ENCODE assay signal across 16 cellular contexts in the genomic region with DNA sequence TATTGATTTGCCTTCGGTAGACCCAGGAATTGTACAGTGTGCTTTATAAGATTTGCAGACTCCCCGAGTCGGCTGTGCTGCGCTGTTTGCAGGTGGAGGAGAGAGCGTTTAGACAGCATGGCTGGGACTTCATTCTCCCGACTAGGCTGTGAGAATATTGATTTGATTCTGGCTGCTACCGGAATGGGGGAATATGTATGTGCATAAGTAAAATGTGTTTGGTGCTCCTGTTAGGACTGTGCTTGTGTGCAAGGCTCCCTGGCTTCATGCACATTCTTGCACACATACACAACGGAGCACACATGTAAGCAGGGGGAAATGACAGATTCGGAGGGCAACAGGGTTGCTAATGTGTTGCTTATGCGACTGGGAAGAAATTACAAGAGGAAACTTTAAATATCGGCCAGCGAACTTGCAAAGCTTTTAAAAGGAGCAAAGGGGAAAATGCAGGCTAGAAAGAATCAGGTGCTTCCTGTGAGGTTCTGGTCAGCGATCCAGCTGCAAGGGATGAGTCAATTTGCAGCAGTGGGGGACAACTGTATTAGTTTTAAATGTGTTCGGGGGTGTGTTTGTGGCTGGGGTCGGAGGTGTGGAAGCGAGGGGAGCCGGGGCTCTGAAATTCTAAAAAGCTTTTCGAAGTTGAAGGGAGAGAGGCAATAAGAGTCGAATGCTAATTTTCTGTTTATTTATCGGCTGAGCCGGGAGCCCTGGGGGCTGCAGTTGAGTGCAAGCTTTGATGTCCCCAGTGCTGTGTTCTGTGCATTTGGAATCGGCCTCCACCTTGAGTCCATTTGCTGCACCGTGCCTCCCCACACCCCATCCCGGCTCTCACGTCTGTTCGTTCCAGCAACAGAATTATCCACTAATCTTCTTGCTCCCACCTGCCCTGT. TPM values are rescaled to one million over a fixed set of nuclear protein-coding genes. Genes with fewer than 3 reads are reported as not detected.
DNase-seq lines count a peak whose midpoint lies in the region; FAIRE-seq and TF ChIP-seq lines count a peak whose summit lies in the region.
"Had no signal": no experiment of that assay in that cellular context is flagged by ENCODE, and none has a peak within 500 bp of the region (broad histone marks: within the 10 kb centered on the region; RNA-seq: fewer than 3 reads in every experiment).

No MANE protein-coding gene starts in this region.

- no peak for TF ChIP-seq CTCF in LNCaP clone FGC (IDR thresholded peaks at IDR 0.05; ENCODE audit: control insufficient read depth, extremely low read depth, insufficient read depth)
- TF ChIP-seq CTCF in astrocyte (IDR thresholded peaks at IDR 0.05; ENCODE audit: insufficient read depth, low read depth, low read length) = no peak
- no peak for TF ChIP-seq CTCF in smooth muscle cell (IDR thresholded peaks at IDR 0.05; ENCODE audit: borderline replicate concordance, insufficient read depth, poor library complexity, severe bottlenecking)

- H3K4me1 ChIP-seq in astrocyte (ENCODE audit: insufficient read depth, low read length) = no peaks in the 10 kb centered on the region
- H3K4me1 ChIP-seq in smooth muscle cell (ENCODE audit: low read depth) = peaks cover 18% of the 10 kb centered on the region

- H3K36me3 ChIP-seq in astrocyte (ENCODE audit: insufficient read depth, low read length) (no peaks in the 10 kb centered on the region), smooth muscle cell (ENCODE audit: low read depth) (no peaks in the 10 kb centered on the region)
- H3K36me3 ChIP-seq: brain microvascular endothelial cell had no signal

- H3K4me1 Mint-ChIP-seq in astrocyte (ENCODE audit: low read depth, unreplicated experiment) = no peaks in the 10 kb centered on the region
- H3K4me1 Mint-ChIP-seq: activated CD4-positive, alpha-beta T cell treated with anti-CD3 and anti-CD28 coated beads, Interleukin-2, amount 10 ng/mL, durations not matched to agents 7 days and 5 days had no signal

- DNase-seq in LNCaP clone FGC (ENCODE audit: low read depth) (no peak), astrocyte (ENCODE audit: low read depth) (no peak), inferior parietal cortex (ENCODE audit: extremely low spot score) (peak; percentile 49), smooth muscle cell (lab: John Stamatoyannopoulos, UW; ENCODE audit: unreplicated experiment) (no peak), GM19239 (ENCODE audit: insufficient read length, low spot score) (no peak), dedifferentiated amniotic fluid mesenchymal stem cell (ENCODE audit: extremely low spot score) (no peak), NCI-H2196 (lab: John Stamatoyannopoulos, UW; ENCODE audit: unreplicated experiment) (no peak)
- no peak for DNase-seq in central memory CD4-positive, alpha-beta T cell
- DNase-seq: activated CD4-positive, alpha-beta T cell treated with anti-CD3 and anti-CD28 coated beads, Interleukin-2, amount 10 ng/mL, durations not matched to agents 7 days and 5 days; brain microvascular endothelial cell; KBM-7; NCI-H187 had no signal

- H3K4me3 ChIP-seq in LNCaP clone FGC (ENCODE audit: low read depth, low read length) = 0 out of 2 replicates have a peak overlapping the region, but pooled peaks have one; percentile 2
- H3K4me3 ChIP-seq in astrocyte (ENCODE audit: insufficient read depth, low read depth, low read length) = peak overlapping the region; percentile 41
- no peak overlapping the region for H3K4me3 ChIP-seq in smooth muscle cell

- H3K9me3 ChIP-seq in astrocyte (ENCODE audit: insufficient read depth, low read depth, low read length) (no peaks in the 10 kb centered on the region), smooth muscle cell (replicated peaks; ENCODE audit: low read depth) (no peaks in the 10 kb centered on the region)

- WGBS in smooth muscle cell (ENCODE audit: low lambda C conversion rate) = 55% methylated on average over 26 of the region's 26 CpGs

- no peaks in the 10 kb centered on the region for H3K9me3 Mint-ChIP-seq in astrocyte (ENCODE audit: unreplicated experiment)
- H3K9me3 Mint-ChIP-seq: activated CD4-positive, alpha-beta T cell treated with anti-CD3 and anti-CD28 coated beads, Interleukin-2, amount 10 ng/mL, durations not matched to agents 7 days and 5 days; activated T-helper 1 cell treated with anti-CD3 and anti-CD28 coated beads, Interleukin-12 subunit alpha, Interleukin-12 subunit beta, Interleukin-2, Interleukin-4 antibody, amounts not matched to agents 30 ng/mL and 10 ng/mL and 1 ng/mL, durations not matched to agents 14 hours and 24 hours and 36 hours had no signal

- H4K20me1 ChIP-seq in astrocyte (ENCODE audit: insufficient read depth, low read length) (no peaks in the 10 kb centered on the region), smooth muscle cell (ENCODE audit: low read depth) (no peaks in the 10 kb centered on the region)

- H3K9ac ChIP-seq in astrocyte (ENCODE audit: low read length) (no peak overlapping the region), smooth muscle cell (ENCODE audit: low read depth) (no peak overlapping the region)

- H3K27me3 Mint-ChIP-seq in astrocyte (ENCODE audit: low read depth, unreplicated experiment) = peaks cover 41% of the 10 kb centered on the region

- H3K27me3 ChIP-seq in astrocyte (ENCODE audit: insufficient read depth, low read length) (peaks cover 59% of the 10 kb centered on the region), smooth muscle cell (ENCODE audit: low read depth) (peaks cover 40% of the 10 kb centered on the region)

- H3K4me3 Mint-ChIP-seq in astrocyte (ENCODE audit: unreplicated experiment) = no peak overlapping the region
- H3K4me3 Mint-ChIP-seq: activated CD4-positive, alpha-beta T cell treated with anti-CD3 and anti-CD28 coated beads, Interleukin-2, amount 10 ng/mL, durations not matched to agents 7 days and 5 days; activated T-helper 1 cell treated with anti-CD3 and anti-CD28 coated beads, Interleukin-12 subunit alpha, Interleukin-12 subunit beta, Interleukin-2, Interleukin-4 antibody, amounts not matched to agents 30 ng/mL and 10 ng/mL and 1 ng/mL, durations not matched to agents 14 hours and 24 hours and 36 hours had no signal

- H3K79me2 ChIP-seq in astrocyte (ENCODE audit: insufficient read depth, low read length) (no peaks in the 10 kb centered on the region), smooth muscle cell (ENCODE audit: low read depth) (no peaks in the 10 kb centered on the region)

- H3K36me3 Mint-ChIP-seq in astrocyte (ENCODE audit: low read depth, unreplicated experiment) = peaks cover under 1% of the 10 kb centered on the region

- H2AFZ ChIP-seq in astrocyte (ENCODE audit: low read depth, low read length) = no peak overlapping the region
- H2AFZ ChIP-seq in smooth muscle cell (ENCODE audit: low read depth) = no peak overlapping the region

- FAIRE-seq in astrocyte (lab: Jason Lieb, UNC) = no peak
- FAIRE-seq in GM19239 (lab: Jason Lieb, UNC) = no peak
- FAIRE-seq: G401.6 had no signal

- no peak overlapping the region for H3K27ac ChIP-seq in astrocyte (ENCODE audit: low read depth, low read length)
- H3K27ac ChIP-seq in smooth muscle cell (ENCODE audit: low read depth) = no peak overlapping the region
- H3K27ac ChIP-seq: brain microvascular endothelial cell had no signal

- H3K27ac Mint-ChIP-seq in astrocyte (ENCODE audit: unreplicated experiment) = no peak overlapping the region
- H3K27ac Mint-ChIP-seq: activated CD4-positive, alpha-beta T cell treated with anti-CD3 and anti-CD28 coated beads, Interleukin-2, amount 10 ng/mL, durations not matched to agents 7 days and 5 days; activated T-helper 1 cell treated with anti-CD3 and anti-CD28 coated beads, Interleukin-12 subunit alpha, Interleukin-12 subunit beta, Interleukin-2, Interleukin-4 antibody, amounts not matched to agents 30 ng/mL and 10 ng/mL and 1 ng/mL, durations not matched to agents 14 hours and 24 hours and 36 hours had no signal

- no peaks in the 10 kb centered on the region for H3F3A ChIP-seq in smooth muscle cell (ENCODE audit: low read depth)

- H3K4me2 ChIP-seq in astrocyte (ENCODE audit: low read length) = peak overlapping the region; percentile 70
- peak overlapping the region; percentile 54 for H3K4me2 ChIP-seq in smooth muscle cell

RNA-seq across cellular contexts. Expression of gene NTM, which starts 0.7 kb away (rescaled TPM):
- total RNA-seq in astrocyte (98.2 and 108 TPM in 2 replicates), smooth muscle cell (68.9 and 80.3 TPM in 2 replicates)
- 103 and 123 TPM in 2 replicates for polyA plus RNA-seq in smooth muscle cell
- total RNA-seq: activated CD4-positive, alpha-beta T cell treated with anti-CD3 and anti-CD28 coated beads, Interleukin-2, amount 10 ng/mL, durations not matched to agents 7 days and 5 days; activated T-helper 1 cell treated with anti-CD3 and anti-CD28 coated beads, Interleukin-12 subunit alpha, Interleukin-12 subunit beta, Interleukin-2, Interleukin-4 antibody, amounts not matched to agents 30 ng/mL and 10 ng/mL and 1 ng/mL, durations not matched to agents 14 hours and 24 hours and 36 hours; OCI-LY7; T-helper 1 cell treated with Interleukin-12 subunit alpha and Interleukin-12 subunit beta and Interleukin-4 antibody, amounts not matched to agents 30 ng/mL and 1 ng/mL, for 36 hours had no signal
